Comparison of ENCODE assay signal across 24 cellular contexts in the genomic region with DNA sequence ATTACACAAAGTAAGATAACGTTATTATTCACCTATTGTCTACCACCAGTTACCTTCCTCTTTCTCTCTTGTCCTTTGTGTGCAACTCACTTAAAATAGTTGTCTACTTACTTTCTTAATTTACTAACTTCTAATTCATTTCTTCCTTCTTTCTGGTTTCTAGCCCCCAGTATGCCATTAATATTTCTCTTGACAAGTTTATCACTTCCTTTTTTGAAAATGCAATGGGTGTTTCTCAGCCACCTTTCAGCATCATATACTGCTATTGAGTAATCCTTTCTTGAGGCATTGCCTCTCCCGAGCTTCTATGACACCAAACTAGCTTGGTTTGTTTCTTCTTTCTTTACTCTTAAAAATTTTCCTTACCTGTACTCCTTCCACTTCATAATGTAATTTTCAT.
"Had no signal": no experiment of that assay in that cellular context is flagged by ENCODE, and none has a peak within 500 bp of the region (broad histone marks: within the 10 kb centered on the region; RNA-seq: fewer than 3 reads in every experiment).

No MANE protein-coding gene starts in this region.

- H3K27ac ChIP-seq: coronary artery, epithelial cell of prostate, gastroesophageal sphincter, parathyroid adenoma, thoracic aorta had no signal

- H3K27ac Mint-ChIP-seq: activated naive CD4-positive, alpha-beta T cell treated with anti-CD3 and anti-CD28 coated beads, Interleukin-2, amount 10 ng/mL, durations not matched to agents 7 days and 5 days; activated naive CD8-positive, alpha-beta T cell treated with anti-CD3 and anti-CD28 coated beads, Interleukin-2, amount 50 U/mL, for 24 hours; natural killer cell treated with Interleukin-12 subunit alpha and Interleukin-12 subunit beta and Interleukin-15 and Interleukin-18, amount 100 ng/mL, for 72 hours; type B pancreatic cell had no signal

- H3K9me3 ChIP-seq: gastroesophageal sphincter, thoracic aorta had no signal

- H3K4me3 Mint-ChIP-seq: activated naive CD4-positive, alpha-beta T cell treated with anti-CD3 and anti-CD28 coated beads, Interleukin-2, amount 10 ng/mL, durations not matched to agents 7 days and 5 days; activated naive CD8-positive, alpha-beta T cell treated with anti-CD3 and anti-CD28 coated beads, Interleukin-2, amount 50 U/mL, for 24 hours; activated T-cell treated with anti-CD3 and anti-CD28 coated beads, Interleukin-2, amount 50 U/mL, for 4 hours; natural killer cell treated with Interleukin-12 subunit alpha and Interleukin-12 subunit beta and Interleukin-15 and Interleukin-18, amount 100 ng/mL, for 72 hours; type B pancreatic cell had no signal

- ATAC-seq: activated naive CD8-positive, alpha-beta T cell treated with anti-CD3 and anti-CD28 coated beads, Interleukin-2, amount 50 U/mL, for 24 hours; activated T-cell treated with anti-CD3 and anti-CD28 coated beads, Interleukin-2, amount 50 U/mL, for 4 hours; gastroesophageal sphincter; left ventricle myocardium superior; natural killer cell treated with Interleukin-12 subunit alpha and Interleukin-12 subunit beta and Interleukin-15 and Interleukin-18, amount 100 ng/mL, for 72 hours; right cardiac atrium had no signal

- H3K4me1 Mint-ChIP-seq: activated naive CD4-positive, alpha-beta T cell treated with anti-CD3 and anti-CD28 coated beads, Interleukin-2, amount 10 ng/mL, durations not matched to agents 7 days and 5 days; activated naive CD8-positive, alpha-beta T cell treated with anti-CD3 and anti-CD28 coated beads, Interleukin-2, amount 50 U/mL, for 24 hours had no signal

- H3K9ac ChIP-seq: parathyroid adenoma had no signal

- H3K4me3 ChIP-seq: coronary artery, gastroesophageal sphincter, thoracic aorta had no signal

- H3K27me3 ChIP-seq: gastroesophageal sphincter had no signal

- H3K9me3 Mint-ChIP-seq: activated naive CD4-positive, alpha-beta T cell treated with anti-CD3 and anti-CD28 coated beads, Interleukin-2, amount 10 ng/mL, durations not matched to agents 7 days and 5 days had no signal

- H3K36me3 Mint-ChIP-seq: activated naive CD4-positive, alpha-beta T cell treated with anti-CD3 and anti-CD28 coated beads, Interleukin-2, amount 10 ng/mL, durations not matched to agents 7 days and 5 days; natural killer cell treated with Interleukin-12 subunit alpha and Interleukin-12 subunit beta and Interleukin-15 and Interleukin-18, amount 100 ng/mL, for 72 hours; type B pancreatic cell had no signal

- H3K79me2 ChIP-seq: parathyroid adenoma had no signal

- H3K4me1 ChIP-seq: parathyroid adenoma had no signal

- H2AFZ ChIP-seq: parathyroid adenoma had no signal

- H3K36me3 ChIP-seq: gastroesophageal sphincter, thoracic aorta had no signal

- DNase-seq: activated CD4-positive, alpha-beta T cell treated with anti-CD3 and anti-CD28 coated beads for 4 hours; activated CD4-positive, alpha-beta T cell treated with anti-CD3 and anti-CD28 coated beads, Interleukin-2, amount 50 U/mL, for 48 hours; activated CD4-positive, CD25-positive, alpha-beta regulatory T cell; activated CD8-positive, alpha-beta memory T cell treated with anti-CD3 and anti-CD28 coated beads, Interleukin-2, amount 50 U/mL, for 48 hours; activated effector memory CD4-positive, alpha-beta T cell treated with anti-CD3 and anti-CD28 coated beads, Interleukin-2, amount 50 U/mL, for 16 hours; activated naive CD4-positive, alpha-beta T cell treated with anti-CD3 and anti-CD28 coated beads, Interleukin-2, amount 10 ng/mL, durations not matched to agents 7 days and 5 days; activated naive CD8-positive, alpha-beta T cell treated with anti-CD3 and anti-CD28 coated beads, Interleukin-2, amount 50 U/mL, for 24 hours; activated T-cell treated with anti-CD3 and anti-CD28 coated beads, Interleukin-2, amount 50 U/mL, for 4 hours; cerebellar nuclear complex; head of caudate nucleus; hypothalamus; left ventricle myocardium superior; mammary epithelial cell; right cardiac atrium; stimulated activated CD4-positive, alpha-beta T cell treated with anti-CD3 and anti-CD28 coated beads, Interleukin-4, amount 100 ng/mL, for 24 hours; stimulated activated naive CD4-positive, alpha-beta T cell treated with Interleukin-2 at 50 U/mL for 16 hours had no signal

- FAIRE-seq: islet of Langerhans had no signal

- H3K27me3 Mint-ChIP-seq: activated naive CD4-positive, alpha-beta T cell treated with anti-CD3 and anti-CD28 coated beads, Interleukin-2, amount 10 ng/mL, durations not matched to agents 7 days and 5 days; activated naive CD8-positive, alpha-beta T cell treated with anti-CD3 and anti-CD28 coated beads, Interleukin-2, amount 50 U/mL, for 24 hours; natural killer cell treated with Interleukin-12 subunit alpha and Interleukin-12 subunit beta and Interleukin-15 and Interleukin-18, amount 100 ng/mL, for 72 hours had no signal
